ENCODE assay signal across 1 cellular context in the genomic region with DNA sequence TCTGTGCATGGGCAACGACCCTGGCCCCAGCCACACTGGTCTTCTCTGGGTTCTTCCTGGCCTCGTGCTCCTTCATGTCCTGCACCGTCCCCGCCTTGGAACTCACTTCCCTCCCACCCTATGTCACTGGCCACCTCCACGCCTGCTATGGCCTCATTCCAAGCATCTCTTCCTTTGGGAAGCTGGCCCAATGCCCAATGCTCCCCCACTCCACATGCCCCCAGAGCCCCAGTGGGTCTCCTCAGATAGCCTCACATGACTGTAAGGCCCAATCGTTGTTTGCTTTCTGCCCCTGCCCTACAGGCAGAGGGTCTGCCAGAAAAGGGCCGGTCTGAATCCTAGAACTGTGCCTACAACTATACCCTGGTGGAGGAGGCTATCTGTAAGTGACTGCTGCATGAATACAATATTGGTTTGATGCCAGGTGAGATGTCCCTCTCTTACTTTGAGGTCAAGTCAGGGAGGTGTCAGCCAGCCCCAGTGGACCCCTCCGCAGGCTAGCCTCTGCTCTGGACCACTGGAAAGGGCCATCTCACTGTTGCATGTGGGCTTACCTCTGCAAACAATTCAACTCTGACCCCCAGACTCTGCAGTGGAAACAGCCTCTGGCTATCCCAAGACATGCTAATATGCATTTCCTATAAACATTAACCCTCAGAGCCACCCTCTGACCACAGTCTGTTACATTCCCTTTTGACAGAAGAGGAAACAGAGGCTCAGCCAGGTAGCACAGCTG.
TF ChIP-seq lines count a peak whose summit lies in the region.

No MANE protein-coding gene starts in this region.

TF ChIP-seq in SK-N-SH treated with all-trans-retinoic acid at 6 μM for 48 hours, 23 proteins besides CTCF, POLR2A, EP300 and RAD21 (continued from another document):
- TF ChIP-seq CSRNP3 (CRISPR knock-in tag; IDR thresholded peaks at IDR 0.05) (no peak), ISL1 (CRISPR knock-in tag; IDR thresholded peaks at IDR 0.05) (no peak)
